Comparison of ENCODE assay signal across 21 cellular contexts in the genomic region with DNA sequence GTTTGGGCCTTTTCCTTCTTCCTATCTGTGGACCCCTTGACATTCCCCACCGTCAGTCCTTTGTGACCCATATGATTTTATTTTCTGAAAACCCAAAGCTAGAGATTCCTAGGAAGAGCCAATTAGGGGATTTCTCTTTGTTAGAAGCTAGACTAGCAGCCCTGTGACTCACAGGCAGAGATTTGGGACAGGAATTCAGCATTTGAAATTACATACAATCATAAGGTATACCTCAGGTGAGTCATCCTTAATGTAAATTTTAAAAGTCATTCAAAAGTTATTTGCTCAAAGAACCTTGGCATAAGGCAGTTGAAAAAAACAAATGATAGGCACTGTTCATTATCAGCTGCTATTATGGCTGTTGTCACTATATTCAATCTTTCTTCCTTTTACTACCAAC. TPM values are rescaled to one million over a fixed set of nuclear protein-coding genes. Genes with fewer than 3 reads are reported as not detected.
"Had no signal": no experiment of that assay in that cellular context is flagged by ENCODE, and none has a peak within 500 bp of the region (broad histone marks: within the 10 kb centered on the region; RNA-seq: fewer than 3 reads in every experiment).

No MANE protein-coding gene starts in this region.

- H3K9me3 ChIP-seq: ascending aorta, esophagus squamous epithelium, SK-N-SH, transverse colon had no signal

- H3K27ac ChIP-seq: ascending aorta, dorsolateral prefrontal cortex, esophagus squamous epithelium, transverse colon, VCaP had no signal

- H3K36me3 ChIP-seq: ascending aorta, esophagus squamous epithelium, transverse colon had no signal

- ATAC-seq: activated CD8-positive, alpha-beta memory T cell treated with anti-CD3 and anti-CD28 coated beads, Interleukin-2, amount 10 ng/mL, durations not matched to agents 7 days and 5 days; left lobe of liver; stimulated activated naive B cell treated with anti-CD40 and anti-IgM and Interleukin-4, amounts not matched to agents 10 μg/mL and 1 μg/mL and 100 μg/mL, for 72 hours had no signal

- H3K4me1 ChIP-seq: ascending aorta, esophagus squamous epithelium, transverse colon had no signal

- DNase-seq: activated CD4-positive, alpha-beta memory T cell treated with anti-CD3 and anti-CD28 coated beads for 36 hours; activated CD8-positive, alpha-beta memory T cell treated with anti-CD3 and anti-CD28 coated beads, Interleukin-2, amount 10 ng/mL, durations not matched to agents 7 days and 5 days; activated naive CD4-positive, alpha-beta T cell treated with anti-CD3 and anti-CD28 coated beads, Interleukin-2, amount 10 ng/mL, durations not matched to agents 7 days and 5 days; activated T-cell treated with anti-CD3 and anti-CD28 coated beads, Interleukin-2, amount 50 U/mL, for 1 hour; dorsolateral prefrontal cortex; esophagus squamous epithelium; nucleus accumbens; posterior cingulate gyrus; retina; SK-N-SH; stimulated activated CD4-positive, alpha-beta T cell treated with anti-CD3 and anti-CD28 coated beads, Interleukin-15, amount 100 ng/mL, for 24 hours; stimulated activated CD4-positive, alpha-beta T cell treated with anti-CD3 and anti-CD28 coated beads, Interleukin-4, amount 100 ng/mL, for 1 hour; stimulated activated naive B cell treated with anti-CD40 and anti-IgM and Interleukin-4, amounts not matched to agents 10 μg/mL and 1 μg/mL and 100 μg/mL, for 72 hours; transverse colon had no signal

- H3K4me3 ChIP-seq: ascending aorta, dorsolateral prefrontal cortex, esophagus squamous epithelium, transverse colon had no signal

- H3K27me3 ChIP-seq: ascending aorta, esophagus squamous epithelium, transverse colon had no signal

RNA-seq across cellular contexts. Expression of gene USP26, which starts 40.6 kb away (rescaled TPM):
- total RNA-seq: activated CD4-positive, alpha-beta memory T cell treated with anti-CD3 and anti-CD28 coated beads for 36 hours; activated CD8-positive, alpha-beta memory T cell treated with anti-CD3 and anti-CD28 coated beads, Interleukin-2, amount 10 ng/mL, durations not matched to agents 7 days and 5 days; activated T-helper 2 cell treated with anti-CD3 and anti-CD28 coated beads, Interferon-gamma antibody, Interleukin-2, Interleukin-4, amounts not matched to agents 10 μg/mL and 5 μg/mL and 100 μg/mL, durations not matched to agents 14 hours and 24 hours and 36 hours; ascending aorta; esophagus squamous epithelium; fibroblast of villous mesenchyme; left lobe of liver; subcutaneous adipose tissue; T-helper 1 cell treated with Interleukin-12 subunit alpha and Interleukin-12 subunit beta and Interleukin-4 antibody, amounts not matched to agents 30 ng/mL and 1 ng/mL, for 36 hours; transverse colon had no signal
